ENCODE assay signal across 2 cellular contexts in genomic region chr4:185061610-185062009, GRCh38.
TF ChIP-seq lines count a peak whose summit lies in the region.

No MANE protein-coding gene starts in this region.

TF ChIP-seq in HEK293, 187 proteins besides CTCF, POLR2A, EP300 and RAD21:
- no peak for TF ChIP-seq ZXDB (tag by site-specific recombination; IDR thresholded peaks at IDR 0.05)
- peak; percentile 56; the same call in 1 of the 2 replicates for TF ChIP-seq ZNF146 (tag by site-specific recombination; IDR thresholded peaks at IDR 0.05)

TF ChIP-seq in K562, 482 proteins besides CTCF, POLR2A, EP300 and RAD21:
- TF ChIP-seq NCOA4 (IDR thresholded peaks at IDR 0.05; ENCODE audit: partially characterized antibody), result no peak
- TF ChIP-seq ZNF146 (CRISPR knock-in tag; IDR thresholded peaks at IDR 0.05; ENCODE audit: unreplicated experiment), result peak; percentile 71
- TF ChIP-seq RBM25 (IDR thresholded peaks at IDR 0.05; ENCODE audit: low read depth, low read length, severe bottlenecking), result peak; percentile 42
- TF ChIP-seq NR2C2 (CRISPR knock-in tag; IDR thresholded peaks at IDR 0.05), result no peak
- TF ChIP-seq NR2C2 (tag; IDR thresholded peaks at IDR 0.05), result no peak
TF ChIP-seq in K562: peak in this region for 2.
